In the genomic region with DNA sequence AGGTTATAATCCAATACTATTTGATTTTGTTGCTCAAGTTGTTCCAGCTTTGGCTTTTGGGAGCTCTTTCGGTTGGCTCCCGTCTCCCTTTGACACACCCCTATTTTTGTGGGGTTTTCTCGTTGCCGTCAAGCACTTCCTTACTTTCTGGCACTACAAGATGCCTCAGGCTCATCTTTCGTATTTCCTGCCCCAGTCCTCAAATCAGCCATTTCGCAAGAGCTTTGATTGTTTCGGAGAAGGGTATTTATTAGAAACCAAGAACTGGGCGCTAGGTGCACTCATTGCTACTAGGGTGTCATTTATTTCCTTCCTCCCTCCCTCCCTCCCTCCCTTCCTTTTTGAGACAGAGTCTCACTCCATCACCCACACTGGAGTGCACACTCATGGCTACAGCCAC, we compare ENCODE assay signal across 36 cellular contexts. TPM values are rescaled to one million over a fixed set of nuclear protein-coding genes. Genes with fewer than 3 reads are reported as not detected.
"Had no signal": no experiment of that assay in that cellular context is flagged by ENCODE, and none has a peak within 500 bp of the region (broad histone marks: within the 10 kb centered on the region; RNA-seq: fewer than 3 reads in every experiment).

No MANE protein-coding gene starts in this region.

- H3K36me3 ChIP-seq: adrenal gland, brain microvascular endothelial cell, ovary, prostate gland, stomach, thyroid gland, upper lobe of right lung had no signal

- H3K27ac ChIP-seq: adrenal gland, brain microvascular endothelial cell, prostate gland, sigmoid colon, stomach, upper lobe of right lung had no signal

- H3K36me3 Mint-ChIP-seq: activated naive CD8-positive, alpha-beta T cell treated with anti-CD3 and anti-CD28 coated beads for 36 hours; naive thymus-derived CD4-positive, alpha-beta T cell had no signal

- H3K9me3 ChIP-seq: adrenal gland, ovary, prostate gland, sigmoid colon, stomach, thyroid gland, upper lobe of right lung had no signal

- H3K4me2 ChIP-seq: smooth muscle cell had no signal

- H3K27ac Mint-ChIP-seq: activated CD4-positive, alpha-beta T cell treated with anti-CD3 and anti-CD28 coated beads for 36 hours; activated naive CD8-positive, alpha-beta T cell treated with anti-CD3 and anti-CD28 coated beads for 36 hours; activated T-cell treated with anti-CD3 and anti-CD28 coated beads, Interleukin-2, amount 50 U/mL, for 72 hours; stimulated activated naive B cell treated with anti-CD40 and anti-IgM and Interleukin-4, amounts not matched to agents 10 μg/mL and 1 μg/mL and 100 μg/mL, for 72 hours; T-helper 2 cell treated with Interferon-gamma antibody and Interleukin-4, amounts not matched to agents 5 μg/mL and 100 μg/mL, for 36 hours had no signal

- H3K27me3 Mint-ChIP-seq: activated CD4-positive, alpha-beta T cell treated with anti-CD3 and anti-CD28 coated beads for 36 hours; activated naive CD8-positive, alpha-beta T cell treated with anti-CD3 and anti-CD28 coated beads for 36 hours; stimulated activated naive B cell treated with anti-CD40 and anti-IgM and Interleukin-4, amounts not matched to agents 10 μg/mL and 1 μg/mL and 100 μg/mL, for 72 hours had no signal

- H3K4me3 Mint-ChIP-seq: activated CD4-positive, alpha-beta T cell treated with anti-CD3 and anti-CD28 coated beads for 36 hours; activated naive CD8-positive, alpha-beta T cell treated with anti-CD3 and anti-CD28 coated beads for 36 hours had no signal

- H3K9me3 Mint-ChIP-seq: activated naive CD8-positive, alpha-beta T cell treated with anti-CD3 and anti-CD28 coated beads for 36 hours; naive thymus-derived CD4-positive, alpha-beta T cell; T-helper 2 cell treated with Interferon-gamma antibody and Interleukin-4, amounts not matched to agents 5 μg/mL and 100 μg/mL, for 36 hours had no signal

- ATAC-seq: activated CD4-positive, alpha-beta T cell treated with anti-CD3 and anti-CD28 coated beads for 36 hours; activated T-cell treated with anti-CD3 and anti-CD28 coated beads, Interleukin-2, amount 50 U/mL, for 72 hours; naive thymus-derived CD4-positive, alpha-beta T cell; stimulated activated naive B cell treated with anti-CD40 and anti-IgM and Interleukin-4, amounts not matched to agents 10 μg/mL and 1 μg/mL and 100 μg/mL, for 72 hours; upper lobe of right lung had no signal

- H3K27me3 ChIP-seq: adrenal gland, brain microvascular endothelial cell, ovary, sigmoid colon, stomach, thyroid gland, upper lobe of right lung had no signal

- H3K4me3 ChIP-seq: adrenal gland, ovary, prostate gland, sigmoid colon, smooth muscle cell, stomach, thyroid gland, upper lobe of right lung had no signal

- FAIRE-seq: endothelial cell of umbilical vein had no signal

- H3K4me1 ChIP-seq: prostate gland had no signal

- DNase-seq: activated CD4-positive, alpha-beta T cell treated with anti-CD3 and anti-CD28 coated beads for 36 hours; activated CD4-positive, alpha-beta T cell treated with anti-CD3 and anti-CD28 coated beads, Interleukin-2, amount 50 U/mL, for 4 hours; activated CD4-positive, CD25-positive, alpha-beta regulatory T cell; activated effector memory CD4-positive, alpha-beta T cell treated with Interleukin-2 at 50 U/mL for 16 hours; activated naive CD4-positive, alpha-beta T cell treated with Interleukin-2 at 50 U/mL for 16 hours; activated naive CD8-positive, alpha-beta T cell treated with anti-CD3 and anti-CD28 coated beads for 36 hours; activated T-cell treated with anti-CD3 and anti-CD28 coated beads for 4 hours; activated T-cell treated with anti-CD3 and anti-CD28 coated beads, Interleukin-2, amount 50 U/mL, for 72 hours; adrenal gland; brain microvascular endothelial cell; caudate nucleus; cortex of kidney; head of caudate nucleus; hippocampal formation; midbrain; naive thymus-derived CD4-positive, alpha-beta T cell; retina; sigmoid colon; stimulated activated CD4-positive, alpha-beta T cell treated with anti-CD3 and anti-CD28 coated beads, Interleukin-2, amount 100 ng/mL, for 24 hours; stimulated activated naive B cell treated with anti-CD40 and anti-IgM and Interleukin-4, amounts not matched to agents 10 μg/mL and 1 μg/mL and 100 μg/mL, for 72 hours; stomach; T-helper 1 cell; thyroid gland; upper lobe of right lung had no signal

RNA-seq across cellular contexts. Expression of a gene that starts 54.5 kb away (rescaled TPM):
- total RNA-seq: activated CD4-positive, alpha-beta T cell treated with anti-CD3 and anti-CD28 coated beads for 36 hours; activated naive CD8-positive, alpha-beta T cell treated with anti-CD3 and anti-CD28 coated beads for 36 hours; activated T-cell treated with anti-CD3 and anti-CD28 coated beads, Interleukin-2, amount 50 U/mL, for 72 hours; adrenal gland; aorta; chondrocyte; endothelial cell of umbilical vein; fibroblast of lung; fibroblast of villous mesenchyme; kidney epithelial cell; lower leg skin; naive thymus-derived CD4-positive, alpha-beta T cell; ovary; sigmoid colon; smooth muscle cell; stomach; thyroid gland; upper lobe of right lung had no signal
- polyA plus RNA-seq: aorta; endothelial cell of umbilical vein; esophagus; fibroblast of lung; naive thymus-derived CD4-positive, alpha-beta T cell; ovary; smooth muscle cell; stomach had no signal
